In the genomic region with DNA sequence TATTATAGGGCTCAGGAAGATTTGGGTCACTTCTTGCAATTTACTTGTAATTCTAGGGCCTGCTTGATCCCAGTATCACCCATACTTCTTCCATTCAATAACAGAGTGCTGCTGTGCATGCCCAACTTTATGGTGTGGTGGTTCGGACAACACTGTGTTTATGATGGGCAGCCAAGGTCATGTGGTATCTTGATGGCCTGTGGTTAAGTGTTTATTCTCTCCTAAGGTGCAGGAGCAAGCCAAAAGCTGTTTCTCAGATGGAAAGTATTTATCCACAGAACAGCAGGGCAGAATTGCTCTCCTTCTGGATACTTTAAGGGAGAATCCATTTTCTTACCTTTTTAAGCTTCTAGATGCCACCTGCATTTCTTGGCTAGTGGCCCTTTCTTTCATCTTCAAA, we compare ENCODE assay signal across 25 cellular contexts.
"Had no signal": no experiment of that assay in that cellular context is flagged by ENCODE, and none has a peak within 500 bp of the region (broad histone marks: within the 10 kb centered on the region; RNA-seq: fewer than 3 reads in every experiment).

No MANE protein-coding gene starts in this region.

- H3K27ac ChIP-seq: colonic mucosa, coronary artery, dorsolateral prefrontal cortex, epithelial cell of prostate, esophagus muscularis mucosa, esophagus squamous epithelium, foreskin keratinocyte, gastrocnemius medialis, gastroesophageal sphincter, heart left ventricle, heart right ventricle had no signal

- H3K27me3 Mint-ChIP-seq: dendritic cell treated with granulocyte-macrophage colony-stimulating factor and Interleukin-4, amounts not matched to agents 40 ng/mL and 50 ng/mL, for 4 days; effector memory CD8-positive, alpha-beta T cell had no signal

- ATAC-seq: effector memory CD8-positive, alpha-beta T cell; esophagus mucosa; foreskin keratinocyte; gastrocnemius medialis; gastroesophageal sphincter; heart left ventricle; heart right ventricle had no signal

- H3K9me3 Mint-ChIP-seq: dendritic cell treated with granulocyte-macrophage colony-stimulating factor and Interleukin-4, amounts not matched to agents 40 ng/mL and 50 ng/mL, for 4 days; effector memory CD8-positive, alpha-beta T cell; endodermal cell had no signal

- H3K27ac Mint-ChIP-seq: dendritic cell treated with granulocyte-macrophage colony-stimulating factor and Interleukin-4, amounts not matched to agents 40 ng/mL and 50 ng/mL, for 4 days; effector memory CD8-positive, alpha-beta T cell; endodermal cell had no signal

- DNase-seq: colonic mucosa; cortex of kidney; dermis blood vessel endothelial cell; dorsolateral prefrontal cortex; effector CD4-positive, alpha-beta T cell; effector CD8-positive, alpha-beta T cell; effector memory CD4-positive, alpha-beta T cell; effector memory CD8-positive, alpha-beta T cell; endodermal cell; erythroblast; esophagus squamous epithelium; foreskin fibroblast; foreskin keratinocyte; foreskin melanocyte; gastrocnemius medialis; glutamatergic neuron; head of caudate nucleus; heart left ventricle; heart right ventricle had no signal

- H3K4me3 Mint-ChIP-seq: dendritic cell treated with granulocyte-macrophage colony-stimulating factor and Interleukin-4, amounts not matched to agents 40 ng/mL and 50 ng/mL, for 4 days; effector memory CD8-positive, alpha-beta T cell; endodermal cell had no signal
